10 cellular contexts compared by ENCODE assay signal in the genomic region with DNA sequence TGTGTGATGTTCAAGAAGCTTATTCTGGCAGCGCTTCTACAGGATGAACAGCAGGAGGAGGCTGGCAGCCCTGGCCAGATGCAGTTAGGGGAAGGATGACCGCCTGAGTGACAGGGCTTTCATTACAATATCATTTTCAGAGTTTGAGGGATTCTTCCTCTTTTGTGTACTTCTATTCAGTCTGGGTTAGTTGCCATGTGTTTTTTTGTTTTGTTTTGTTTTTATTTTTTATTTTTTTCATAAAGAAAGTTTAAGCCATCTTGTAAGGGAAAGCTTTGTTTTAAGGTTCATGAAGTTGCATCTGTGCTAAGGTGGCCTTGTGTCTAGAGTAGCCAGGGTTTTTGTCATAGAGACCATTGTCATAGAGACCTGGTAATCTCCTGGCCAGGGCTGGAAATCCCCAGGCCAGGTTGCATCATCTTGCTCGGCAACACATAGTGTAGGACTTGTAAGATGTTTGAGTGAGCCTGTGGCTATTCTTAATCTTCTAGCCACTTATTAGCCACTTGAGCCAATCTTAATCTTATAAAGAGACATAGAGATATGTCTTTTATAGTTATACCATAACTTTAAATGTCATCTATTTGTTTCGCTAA.
DNase-seq lines count a peak whose midpoint lies in the region; ATAC-seq and FAIRE-seq lines count a peak whose summit lies in the region.
"Had no signal": no experiment of that assay in that cellular context is flagged by ENCODE, and none has a peak within 500 bp of the region (broad histone marks: within the 10 kb centered on the region; RNA-seq: fewer than 3 reads in every experiment).

No MANE protein-coding gene starts in this region.

- no peaks in the 10 kb centered on the region for H3K36me3 Mint-ChIP-seq in activated T-cell treated with anti-CD3 and anti-CD28 coated beads, Interleukin-2, amount 50 U/mL, for 72 hours (ENCODE audit: insufficient read depth in 2 of 2)
- no peaks in the 10 kb centered on the region for H3K36me3 Mint-ChIP-seq in activated T-cell treated with anti-CD3 and anti-CD28 coated beads, Interleukin-2, amount 50 U/mL, for 24 hours (ENCODE audit: low read depth)
- no peaks in the 10 kb centered on the region for H3K36me3 Mint-ChIP-seq in stimulated activated memory B cell treated with anti-CD40 and anti-IgM and Interleukin-4, amounts not matched to agents 10 μg/mL and 1 μg/mL and 100 μg/mL, for 72 hours

- no peak for FAIRE-seq in RCC 7860 (lab: Jason Lieb, UNC)

- H3K4me1 Mint-ChIP-seq in activated T-cell treated with anti-CD3 and anti-CD28 coated beads, Interleukin-2, amount 50 U/mL, for 72 hours (ENCODE audit: low read depth) = no peaks in the 10 kb centered on the region
- H3K4me1 Mint-ChIP-seq in activated T-cell treated with anti-CD3 and anti-CD28 coated beads, Interleukin-2, amount 50 U/mL, for 24 hours (ENCODE audit: low read depth) = no peaks in the 10 kb centered on the region
- no peaks in the 10 kb centered on the region for H3K4me1 Mint-ChIP-seq in stimulated activated memory B cell treated with anti-CD40 and anti-IgM and Interleukin-4, amounts not matched to agents 10 μg/mL and 1 μg/mL and 100 μg/mL, for 72 hours
- H3K4me1 Mint-ChIP-seq: B cell had no signal

- no peak overlapping the region for H3K4me3 Mint-ChIP-seq in activated T-cell treated with anti-CD3 and anti-CD28 coated beads, Interleukin-2, amount 50 U/mL, for 72 hours
- no peak overlapping the region for H3K4me3 Mint-ChIP-seq in activated T-cell treated with anti-CD3 and anti-CD28 coated beads, Interleukin-2, amount 50 U/mL, for 24 hours
- no peak overlapping the region for H3K4me3 Mint-ChIP-seq in stimulated activated memory B cell treated with anti-CD40 and anti-IgM and Interleukin-4, amounts not matched to agents 10 μg/mL and 1 μg/mL and 100 μg/mL, for 72 hours
- H3K4me3 Mint-ChIP-seq: B cell had no signal

- peak; percentile 8 to 9 for DNase-seq in activated T-cell treated with anti-CD3 and anti-CD28 coated beads, Interleukin-2, amount 50 U/mL, for 72 hours
- no peak for DNase-seq in activated T-cell treated with anti-CD3 and anti-CD28 coated beads, Interleukin-2, amount 50 U/mL, for 24 hours
- DNase-seq in RCC 7860 (ENCODE audit: low spot score) (peak; percentile 50), retina (no peak), C1 segment of cervical spinal cord (lab: John Stamatoyannopoulos, UW) (no peak)
- no peak for DNase-seq in stimulated activated CD4-positive, alpha-beta T cell treated with anti-CD3 and anti-CD28 coated beads, Interleukin-15, amount 100 ng/mL, for 24 hours
- DNase-seq: NCI-H1048 had no signal

- H3K27ac Mint-ChIP-seq in activated T-cell treated with anti-CD3 and anti-CD28 coated beads, Interleukin-2, amount 50 U/mL, for 72 hours = peak overlapping the region; percentile 88
- H3K27ac Mint-ChIP-seq in activated T-cell treated with anti-CD3 and anti-CD28 coated beads, Interleukin-2, amount 50 U/mL, for 24 hours = no peak overlapping the region
- no peak overlapping the region for H3K27ac Mint-ChIP-seq in stimulated activated memory B cell treated with anti-CD40 and anti-IgM and Interleukin-4, amounts not matched to agents 10 μg/mL and 1 μg/mL and 100 μg/mL, for 72 hours
- H3K27ac Mint-ChIP-seq: B cell had no signal

- H3K27me3 Mint-ChIP-seq in activated T-cell treated with anti-CD3 and anti-CD28 coated beads, Interleukin-2, amount 50 U/mL, for 72 hours (ENCODE audit: low read depth) = no peaks in the 10 kb centered on the region
- H3K27me3 Mint-ChIP-seq in activated T-cell treated with anti-CD3 and anti-CD28 coated beads, Interleukin-2, amount 50 U/mL, for 24 hours = no peaks in the 10 kb centered on the region
- no peaks in the 10 kb centered on the region for H3K27me3 Mint-ChIP-seq in stimulated activated memory B cell treated with anti-CD40 and anti-IgM and Interleukin-4, amounts not matched to agents 10 μg/mL and 1 μg/mL and 100 μg/mL, for 72 hours
- H3K27me3 Mint-ChIP-seq: B cell had no signal

- H3K9me3 Mint-ChIP-seq in activated T-cell treated with anti-CD3 and anti-CD28 coated beads, Interleukin-2, amount 50 U/mL, for 72 hours = peaks cover 3% of the 10 kb centered on the region in 2 donors
- H3K9me3 Mint-ChIP-seq in activated T-cell treated with anti-CD3 and anti-CD28 coated beads, Interleukin-2, amount 50 U/mL, for 24 hours = no peaks in the 10 kb centered on the region
- no peaks in the 10 kb centered on the region for H3K9me3 Mint-ChIP-seq in stimulated activated memory B cell treated with anti-CD40 and anti-IgM and Interleukin-4, amounts not matched to agents 10 μg/mL and 1 μg/mL and 100 μg/mL, for 72 hours

- ATAC-seq in activated T-cell treated with anti-CD3 and anti-CD28 coated beads, Interleukin-2, amount 50 U/mL, for 72 hours (replicated peaks in 1 of 2) = peak; percentile 70 to 72
- peak; percentile 97 for ATAC-seq in HG03039 (IDR thresholded peaks at IDR 0.05; ENCODE audit: unreplicated experiment)
- peak; percentile 45 for ATAC-seq in stimulated activated memory B cell treated with anti-CD40 and anti-IgM and Interleukin-4, amounts not matched to agents 10 μg/mL and 1 μg/mL and 100 μg/mL, for 72 hours

Comparison
In these comparisons a context has a peak if more than half of its experiments do, and no peak if none do; other contexts are left out.
1. DNase-seq: peak in activated T-cell treated with anti-CD3 and anti-CD28 coated beads, Interleukin-2, amount 50 U/mL, for 72 hours (2 of 2) and RCC 7860 (single experiment); none in activated T-cell treated with anti-CD3 and anti-CD28 coated beads, Interleukin-2, amount 50 U/mL, for 24 hours (single experiment), retina (single experiment), C1 segment of cervical spinal cord (0 of 14) and stimulated activated CD4-positive, alpha-beta T cell treated with anti-CD3 and anti-CD28 coated beads, Interleukin-15, amount 100 ng/mL, for 24 hours (single experiment).
2. ATAC-seq: peak in every context shown above with its lines; median percentile 97 in HG03039; 71 in activated T-cell treated with anti-CD3 and anti-CD28 coated beads, Interleukin-2, amount 50 U/mL, for 72 hours; 45 in stimulated activated memory B cell treated with anti-CD40 and anti-IgM and Interleukin-4, amounts not matched to agents 10 μg/mL and 1 μg/mL and 100 μg/mL, for 72 hours.